15 cellular contexts compared by ENCODE assay signal in the genomic region with DNA sequence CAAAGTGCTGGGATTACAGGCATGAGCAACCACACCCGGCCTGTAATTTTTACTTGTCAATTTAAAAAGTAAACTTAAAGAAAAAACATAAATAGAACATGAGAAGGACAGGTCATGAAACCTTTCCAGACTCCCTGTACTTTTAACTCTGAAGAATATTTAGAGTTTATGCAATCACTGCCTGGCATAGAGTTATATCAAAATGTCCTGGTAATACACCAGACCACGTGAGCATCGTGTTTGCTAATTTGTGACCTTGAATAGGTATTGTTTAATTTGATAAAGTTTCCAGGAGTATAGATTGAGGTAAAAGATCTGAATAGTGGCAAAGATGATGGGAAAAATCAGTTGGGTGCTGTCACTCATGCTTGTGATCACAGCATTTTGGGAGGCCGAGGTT.
DNase-seq lines count a peak whose midpoint lies in the region; ATAC-seq and TF ChIP-seq lines count a peak whose summit lies in the region.
"Had no signal": no experiment of that assay in that cellular context is flagged by ENCODE, and none has a peak within 500 bp of the region (broad histone marks: within the 10 kb centered on the region; RNA-seq: fewer than 3 reads in every experiment).

No MANE protein-coding gene starts in this region.

- peak overlapping the region in 1 of 4 donors; percentile 10 for H3K27ac ChIP-seq in body of pancreas
- peak overlapping the region in 2 of 3 donors; percentile 10 to 39 for H3K27ac ChIP-seq in thyroid gland

- POLR2A ChIA-PET in activated CD4-positive, alpha-beta T cell treated with anti-CD3 and anti-CD28 coated beads, Interleukin-2, amount 10 ng/mL, durations not matched to agents 7 days and 5 days (lab: Charles Lee), result no interaction called here

- no peaks in the 10 kb centered on the region for H3K27me3 ChIP-seq in body of pancreas
- H3K27me3 ChIP-seq in thyroid gland, result no peaks in the 10 kb centered on the region

- H3K4me1 ChIP-seq in body of pancreas (peaks cover 30% of the 10 kb centered on the region), thyroid gland (peaks cover 42 to 62% of the 10 kb centered on the region in 2 donors)

- no peaks in the 10 kb centered on the region for H3K36me3 ChIP-seq in body of pancreas (replicated peaks in 1 of 2; ENCODE audit: insufficient read depth in 1 of 2, low read depth in 2 of 2)
- H3K36me3 ChIP-seq in thyroid gland, result no peaks in the 10 kb centered on the region
- H3K36me3 ChIP-seq: HAP-1 had no signal

- H3K27me3 Mint-ChIP-seq in nephron progenitor cell (ENCODE audit: low read depth, poor library complexity), result peaks cover 4% of the 10 kb centered on the region
- H3K27me3 Mint-ChIP-seq in activated CD4-positive, alpha-beta T cell treated with anti-CD3 and anti-CD28 coated beads, Interleukin-2, amount 10 ng/mL, durations not matched to agents 7 days and 5 days, result peaks cover 5% of the 10 kb centered on the region
- H3K27me3 Mint-ChIP-seq: CD4-positive, alpha-beta memory T cell had no signal

- H3K4me3 Mint-ChIP-seq in nephron progenitor cell, result no peak overlapping the region
- no peak overlapping the region for H3K4me3 Mint-ChIP-seq in activated CD4-positive, alpha-beta T cell treated with anti-CD3 and anti-CD28 coated beads, Interleukin-2, amount 10 ng/mL, durations not matched to agents 7 days and 5 days
- H3K4me3 Mint-ChIP-seq: CD4-positive, alpha-beta memory T cell; HFFc6 had no signal

- H3K9me3 ChIP-seq in body of pancreas (no peaks in the 10 kb centered on the region), thyroid gland (no peaks in the 10 kb centered on the region)
- H3K9me3 ChIP-seq: HAP-1 had no signal

- 34 to 47% methylated on average over 4 of the region's 4 CpGs for WGBS in body of pancreas, 2 donors
- WGBS in thyroid gland, 2 donors, result 95 to 96% methylated on average over 4 of the region's 4 CpGs

- peak overlapping the region; percentile 57 for H3K27ac Mint-ChIP-seq in nephron progenitor cell
- H3K27ac Mint-ChIP-seq in activated CD4-positive, alpha-beta T cell treated with anti-CD3 and anti-CD28 coated beads, Interleukin-2, amount 10 ng/mL, durations not matched to agents 7 days and 5 days, result no peak overlapping the region
- H3K27ac Mint-ChIP-seq: CD4-positive, alpha-beta memory T cell; HFFc6 had no signal

- intact Hi-C loops in body of pancreas (cut with DNase I), result no loop called here
- intact Hi-C loops in thyroid gland (cut with DNase I), result no loop called here

- CTCF ChIA-PET in activated CD4-positive, alpha-beta T cell treated with anti-CD3 and anti-CD28 coated beads, Interleukin-2, amount 10 ng/mL, durations not matched to agents 7 days and 5 days (lab: Charles Lee), result no interaction called here

- H3K36me3 Mint-ChIP-seq in nephron progenitor cell (ENCODE audit: low read depth), result peaks cover 29% of the 10 kb centered on the region
- no peaks in the 10 kb centered on the region for H3K36me3 Mint-ChIP-seq in activated CD4-positive, alpha-beta T cell treated with anti-CD3 and anti-CD28 coated beads, Interleukin-2, amount 10 ng/mL, durations not matched to agents 7 days and 5 days (ENCODE audit: low read depth)
- H3K36me3 Mint-ChIP-seq: CD4-positive, alpha-beta memory T cell had no signal

- ATAC-seq in body of pancreas (peak; percentile 52), left lobe of liver (peak; percentile 70), HG03095 (IDR thresholded peaks at IDR 0.05; ENCODE audit: unreplicated experiment) (no peak)

- peak in 1 of 4 donors; percentile 35 for DNase-seq in body of pancreas
- DNase-seq in left lobe of liver (ENCODE audit: low spot score), result no peak
- no peak for DNase-seq in nephron progenitor cell
- DNase-seq in thyroid gland, result no peak
- DNase-seq in NAMALWA (ENCODE audit: low spot score), result no peak
- no peak for DNase-seq in activated CD4-positive, alpha-beta T cell treated with anti-CD3 and anti-CD28 coated beads, Interleukin-2, amount 10 ng/mL, durations not matched to agents 7 days and 5 days
- DNase-seq: C1 segment of cervical spinal cord; CD4-positive, alpha-beta memory T cell; COR-L47; DMS153; DND-41; GOT3; HFFc6 had no signal

- H3K4me3 ChIP-seq in body of pancreas (no peak overlapping the region), thyroid gland (replicated peaks in 1 of 3) (no peak overlapping the region)
- H3K4me3 ChIP-seq: HAP-1 had no signal

- TF ChIP-seq CTCF in body of pancreas (IDR thresholded peaks at IDR 0.05) (no peak), nephron progenitor cell (IDR thresholded peaks at IDR 0.05) (no peak), thyroid gland (IDR thresholded peaks at IDR 0.05) (no peak)

- TF ChIP-seq POLR2A in body of pancreas (IDR thresholded peaks at IDR 0.05), result no peak
- TF ChIP-seq POLR2A in thyroid gland (IDR thresholded peaks at IDR 0.05), result no peak

- H3K9me3 Mint-ChIP-seq in nephron progenitor cell, result no peaks in the 10 kb centered on the region
- no peaks in the 10 kb centered on the region for H3K9me3 Mint-ChIP-seq in activated CD4-positive, alpha-beta T cell treated with anti-CD3 and anti-CD28 coated beads, Interleukin-2, amount 10 ng/mL, durations not matched to agents 7 days and 5 days
- H3K9me3 Mint-ChIP-seq: CD4-positive, alpha-beta memory T cell; HFFc6 had no signal

- H3K4me1 Mint-ChIP-seq in nephron progenitor cell, result peaks cover 75% of the 10 kb centered on the region
- no peaks in the 10 kb centered on the region for H3K4me1 Mint-ChIP-seq in activated CD4-positive, alpha-beta T cell treated with anti-CD3 and anti-CD28 coated beads, Interleukin-2, amount 10 ng/mL, durations not matched to agents 7 days and 5 days
- H3K4me1 Mint-ChIP-seq: CD4-positive, alpha-beta memory T cell had no signal
